9 cellular contexts compared by ENCODE assay signal in the genomic region with DNA sequence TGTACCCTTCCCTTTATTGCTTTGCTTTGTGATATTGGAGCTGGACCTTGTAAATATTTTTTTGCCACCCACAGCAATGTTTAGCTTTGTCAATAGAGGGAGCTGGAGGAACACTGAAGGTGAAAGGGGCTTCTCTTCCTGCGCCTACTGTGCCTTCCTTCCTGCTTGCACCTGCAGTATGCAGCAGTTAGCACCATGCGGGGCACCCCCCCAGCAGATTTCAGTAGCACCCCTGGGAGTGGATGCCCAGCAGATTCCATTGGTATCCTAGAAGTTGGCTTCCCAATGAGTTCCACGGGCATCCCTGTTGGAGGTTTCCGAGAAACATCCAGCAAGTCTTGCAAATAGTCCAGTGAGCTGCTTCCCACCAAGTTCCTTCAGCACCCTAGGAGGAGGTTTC. TPM values are rescaled to one million over a fixed set of nuclear protein-coding genes. Genes with fewer than 3 reads are reported as not detected.
A peak's percentile ranks its signal among the peaks of the same experiment; 100 is the strongest.
DNase-seq lines count a peak whose midpoint lies in the region; ATAC-seq, FAIRE-seq and TF ChIP-seq lines count a peak whose summit lies in the region.
"Had no signal": no experiment of that assay in that cellular context is flagged by ENCODE, and none has a peak within 500 bp of the region (broad histone marks: within the 10 kb centered on the region; RNA-seq: fewer than 3 reads in every experiment).

No MANE protein-coding gene starts in this region.

- FAIRE-seq in small intestine (lab: Jason Lieb, UNC) = no peak
- FAIRE-seq: endometrium had no signal

- peak; percentile 74 for TF ChIP-seq CTCF in GM12875 (IDR thresholded peaks at IDR 0.05; ENCODE audit: borderline replicate concordance, insufficient read depth, low read depth, low read length)

- no peaks in the 10 kb centered on the region for H3K36me3 ChIP-seq in small intestine (ENCODE audit: control insufficient read depth in 2 of 2, insufficient read depth in 2 of 2, low read length in 2 of 2)

- no peaks in the 10 kb centered on the region for H3K27me3 ChIP-seq in small intestine (ENCODE audit: control insufficient read depth in 2 of 2, insufficient read depth in 2 of 2, low read length in 2 of 2)

- ATAC-seq in GM19397 (IDR thresholded peaks at IDR 0.05; ENCODE audit: unreplicated experiment) (no peak), HG02840 (IDR thresholded peaks at IDR 0.05; ENCODE audit: low FRiP score, unreplicated experiment) (no peak)

- no peak overlapping the region for H3K27ac ChIP-seq in small intestine (ENCODE audit: low read depth in 1 of 2, low read length in 1 of 2)

- no peaks in the 10 kb centered on the region for H3K9me3 ChIP-seq in small intestine (ENCODE audit: control insufficient read depth, low read depth)

- DNase-seq in A172 (ENCODE audit: low spot score) (peak; percentile 70), NOMO-1 treated with DMSO at 0.1 percent for 48 hours (lab: John Stamatoyannopoulos, UW; ENCODE audit: unreplicated experiment) (peak; percentile 65), glomerular visceral epithelial cell (ENCODE audit: extremely low spot score) (peak; percentile 65), small intestine (peak; percentile 84)
- peak; percentile 54 to 56 for DNase-seq in activated T-cell treated with anti-CD3 and anti-CD28 coated beads, Interleukin-2, amount 50 U/mL, for 48 hours

- H3K4me3 ChIP-seq in GM12875 (ENCODE audit: low read depth, low read length) = no peak overlapping the region
- H3K4me3 ChIP-seq in small intestine (ENCODE audit: low read depth in 1 of 2, low read length in 2 of 2) = no peak overlapping the region

- WGBS in small intestine, 3 donors = 30 to 44% (median 34%) methylated on average over 4 of the region's 4 CpGs

- H3K4me1 ChIP-seq in small intestine (ENCODE audit: control insufficient read depth in 2 of 2, insufficient read depth in 1 of 2, low read depth in 1 of 2, low read length in 1 of 2) = peaks cover 0 to 3% of the 10 kb centered on the region in 2 donors

RNA-seq across cellular contexts. Expression of a gene that starts 25.6 kb away (rescaled TPM):
- total RNA-seq in A172 (2014; rRNA removed; shearing (Covaris generic)) = 760 and 801 TPM in 2 replicates
- 1,000 to 10,000 TPM in 2 of 3 donors, 100 to 1,000 TPM in 1; 547 to 1,355 (median 1,268) TPM for polyA plus RNA-seq in small intestine

RNA-seq across cellular contexts. Expression of a gene that starts 58.7 kb away (rescaled TPM):
- total RNA-seq in A172 (2014; rRNA removed; shearing (Covaris generic)) = 9.5 and 11.2 TPM in 2 replicates
- 10 to 100 TPM in 1 of 3 donors, 1 to 10 TPM in 2; 5.7 to 10.4 (median 8.3) TPM for polyA plus RNA-seq in small intestine
